ENCODE assay signal across 9 cellular contexts in genomic region chr9:123360161-123361085, GRCh38. TPM values are rescaled to one million over a fixed set of nuclear protein-coding genes. Genes with fewer than 3 reads are reported as not detected.
A peak's percentile ranks its signal among the peaks of the same experiment; 100 is the strongest.
DNase-seq lines count a peak whose midpoint lies in the region; ATAC-seq and TF ChIP-seq lines count a peak whose summit lies in the region.
"Had no signal": no experiment of that assay in that cellular context is flagged by ENCODE, and none has a peak within 500 bp of the region (broad histone marks: within the 10 kb centered on the region; RNA-seq: fewer than 3 reads in every experiment).

No MANE protein-coding gene starts in this region.

- no peak overlapping the region for H3K27ac ChIP-seq in left lung
- H3K27ac ChIP-seq in tibial artery: no peak overlapping the region

- no peak for TF ChIP-seq CTCF in left lung (IDR thresholded peaks at IDR 0.05)
- TF ChIP-seq CTCF in tibial artery (IDR thresholded peaks at IDR 0.05): no peak

- H3K36me3 ChIP-seq in left lung (no peaks in the 10 kb centered on the region), tibial artery (no peaks in the 10 kb centered on the region)

- H3K27me3 ChIP-seq in left lung: peaks cover 0 to 36% of the 10 kb centered on the region in 2 donors
- peaks cover 0 to 37% of the 10 kb centered on the region in 2 donors for H3K27me3 ChIP-seq in tibial artery

- no peaks in the 10 kb centered on the region for H3K9me3 ChIP-seq in left lung
- H3K9me3 ChIP-seq in tibial artery: no peaks in the 10 kb centered on the region

- intact Hi-C loops in left lung (cut with DNase I): no loop called here
- intact Hi-C loops in tibial artery (cut with DNase I; ENCODE audit: low total_unique reads): no loop called here

- H3K4me3 ChIP-seq in left lung (no peak overlapping the region), tibial artery (no peak overlapping the region)

- peak; percentile 88 for DNase-seq in DMS 273 (lab: John Stamatoyannopoulos, UW; ENCODE audit: unreplicated experiment)
- peak; percentile 58 to 98 (median 95) for DNase-seq in HUDEP-2 (lab: John Stamatoyannopoulos, UW; ENCODE audit: unreplicated experiment in 76 of 76)
- peak; percentile 31 for DNase-seq in activated CD4-positive, alpha-beta T cell treated with anti-CD3 and anti-CD28 coated beads, Interleukin-2, amount 50 U/mL, for 1 hour
- peak in 1 of 2 donors; percentile 47 for DNase-seq in left lung
- no peak for DNase-seq in tibial artery
- no peak for DNase-seq in cortex of kidney (lab: John Stamatoyannopoulos, UW)
- no peak for DNase-seq in mesenteric fat pad (ENCODE audit: low spot score)

- H3K4me1 ChIP-seq in left lung (no peaks in the 10 kb centered on the region), tibial artery (no peaks in the 10 kb centered on the region)

- ATAC-seq in left lung (peak; percentile 65), GM21526 (IDR thresholded peaks at IDR 0.05; ENCODE audit: low FRiP score, unreplicated experiment) (no peak)

RNA-seq across cellular contexts. Expression of gene CRB2, which starts 4.4 kb away (rescaled TPM):
- total RNA-seq in left lung (under 1 TPM; 0.08 to 0.09 TPM), mesenteric fat pad (not detected)
- total RNA-seq: myocyte had no signal

Comparison
In these comparisons a context has a peak if more than half of its experiments do, and no peak if none do; other contexts are left out.
1. DNase-seq: peak in DMS 273 (single experiment), HUDEP-2 (76 of 76) and activated CD4-positive, alpha-beta T cell treated with anti-CD3 and anti-CD28 coated beads, Interleukin-2, amount 50 U/mL, for 1 hour (single experiment); none in tibial artery (0 of 2), cortex of kidney (single experiment) and mesenteric fat pad (single experiment).